In genomic region chr3:32262201-32262600, GRCh38 we compare ENCODE assay signal across 24 cellular contexts. TPM values are rescaled to one million over a fixed set of nuclear protein-coding genes. Genes with fewer than 3 reads are reported as not detected.
"Had no signal": no experiment of that assay in that cellular context is flagged by ENCODE, and none has a peak within 500 bp of the region (broad histone marks: within the 10 kb centered on the region; RNA-seq: fewer than 3 reads in every experiment).

No MANE protein-coding gene starts in this region.

- H3K4me1 ChIP-seq: SJSA1 had no signal

- H3K27me3 ChIP-seq: MG63, SJSA1 had no signal

- DNase-seq: IMR-90, Karpas-422, KG1, MG63, NCI-H1092, NCI-H1105 treated with DMSO at 0.1 percent for 48 hours, NCI-H1417 treated with DMSO at 0.1 percent for 48 hours, NCI-H146, NCI-H1694 treated with DMSO at 0.1 percent for 48 hours, NCI-H1930, NCI-H2081, NCI-H2107, NCI-H226, NCI-H446, NCI-H510A, NCI-H524 treated with DMSO at 0.1 percent for 48 hours, NCI-H69, NCI-H774, Right ventricle myocardium superior, RPMI8226, SIG-M5 had no signal

- FAIRE-seq: RCC 7860 had no signal

- H3K36me3 ChIP-seq: MG63, SJSA1 had no signal

- H3K4me3 ChIP-seq: MG63, SJSA1, SK-N-MC had no signal

- H3K9me3 ChIP-seq: MG63, SJSA1 had no signal

- H3K27ac ChIP-seq: SJSA1, SK-N-MC had no signal

RNA-seq across cellular contexts. Expression of gene CMTM8, which starts 23.7 kb away (rescaled TPM):
- total RNA-seq: IMR-90, SJSA1 had no signal
